Comparison of ENCODE assay signal across 7 cellular contexts in genomic region chr1:41282679-41283317, GRCh38. TPM values are rescaled to one million over a fixed set of nuclear protein-coding genes. Genes with fewer than 3 reads are reported as not detected.
DNase-seq lines count a peak whose midpoint lies in the region; ATAC-seq and TF ChIP-seq lines count a peak whose summit lies in the region.

No MANE protein-coding gene starts in this region.

- no peak overlapping the region for H3K27ac Mint-ChIP-seq in osteocyte (ENCODE audit: unreplicated experiment)

- CTCF ChIA-PET in GM10248 (lab: Yijun Ruan, JAX): interaction anchor here (0.6 to 5.2 kb wide), 28 partner anchors 10 to 411 kb away, joined by 3 to 61 read pairs (median 4); partner anchors contain the start of gene FOXO6

- TF ChIP-seq CTCF in GM10248 (IDR thresholded peaks at IDR 0.05; ENCODE audit: control extremely low read depth, extremely low read depth, low read depth, missing control alignments) (peak; percentile 78), LNCaP clone FGC (IDR thresholded peaks at IDR 0.05; ENCODE audit: control insufficient read depth, extremely low read depth, insufficient read depth) (peak; percentile 89), osteocyte (IDR thresholded peaks at IDR 0.05) (peak; percentile 93)

- H3K9me3 Mint-ChIP-seq in osteocyte (ENCODE audit: unreplicated experiment): no peaks in the 10 kb centered on the region

- no peaks in the 10 kb centered on the region for H3K36me3 Mint-ChIP-seq in osteocyte (ENCODE audit: unreplicated experiment)

- ATAC-seq in HG03432 (IDR thresholded peaks at IDR 0.05; ENCODE audit: unreplicated experiment) (no peak), GM18909 (IDR thresholded peaks at IDR 0.05; ENCODE audit: poor library complexity, unreplicated experiment) (no peak)

- DNase-seq in GM10248 (ENCODE audit: extremely low spot score) (peak; percentile 66), LNCaP clone FGC (ENCODE audit: low read depth) (no peak), fibroblast of peridontal ligament (ENCODE audit: extremely low read depth) (peak; percentile 5), osteocyte (ENCODE audit: extremely low spot score, unreplicated experiment) (no peak)
- peak; percentile 15 for DNase-seq in activated CD4-positive, alpha-beta T cell treated with anti-CD3 and anti-CD28 coated beads, Interleukin-2, amount 50 U/mL, for 1 hour

- H3K4me1 Mint-ChIP-seq in osteocyte (ENCODE audit: unreplicated experiment): no peaks in the 10 kb centered on the region

- H3K4me3 ChIP-seq in LNCaP clone FGC (ENCODE audit: low read depth, low read length): no peak overlapping the region

- POLR2A ChIA-PET in GM10248 (lab: Yijun Ruan, JAX): no interaction called here

- no peak overlapping the region for H3K4me3 Mint-ChIP-seq in osteocyte (ENCODE audit: unreplicated experiment)

- peaks cover 68% of the 10 kb centered on the region for H3K27me3 Mint-ChIP-seq in osteocyte (ENCODE audit: unreplicated experiment)

RNA-seq across cellular contexts. Expression of gene SCMH1, which starts 40.7 kb away (rescaled TPM):
- 37.5 and 38.9 TPM in 2 replicates for total RNA-seq in osteocyte

Comparison
In these comparisons a context has a peak if more than half of its experiments do, and no peak if none do; other contexts are left out.
1. DNase-seq: peak in GM10248 (single experiment), activated CD4-positive, alpha-beta T cell treated with anti-CD3 and anti-CD28 coated beads, Interleukin-2, amount 50 U/mL, for 1 hour (single experiment) and fibroblast of peridontal ligament (single experiment); none in LNCaP clone FGC (single experiment) and osteocyte (single experiment).
2. Peak in every context shown above with its lines, with median percentiles within 50 percentile points of each other: CTCF ChIP-seq.